24 cellular contexts compared by ENCODE assay signal in genomic region chr6:12815884-12816600, GRCh38.
"Had no signal": no experiment of that assay in that cellular context is flagged by ENCODE, and none has a peak within 500 bp of the region (broad histone marks: within the 10 kb centered on the region; RNA-seq: fewer than 3 reads in every experiment).

No MANE protein-coding gene starts in this region.

- DNase-seq: activated CD4-positive, alpha-beta T cell treated with anti-CD3 and anti-CD28 coated beads, Interleukin-2, amount 50 U/mL, for 4 hours; activated gamma-delta T cell treated with Interleukin-2 at 50 U/mL for 16 hours; adrenal gland; dorsolateral prefrontal cortex; foreskin fibroblast; glutamatergic neuron; hippocampal formation; left lung; mucosa of descending colon; naive B cell; retina; stimulated activated CD4-positive, alpha-beta T cell treated with anti-CD3 and anti-CD28 coated beads, Interleukin-12 subunit alpha, Interleukin-12 subunit beta, amount 100 ng/mL, for 4 hours; stimulated activated CD4-positive, alpha-beta T cell treated with anti-CD3 and anti-CD28 coated beads, Interleukin-1b, Interleukin-23, amount 100 ng/mL, for 48 hours; stimulated activated CD8-positive, alpha-beta memory T cell treated with anti-CD3 and anti-CD28 coated beads, Interleukin-4, amount 100 ng/mL, for 48 hours; stimulated activated naive CD4-positive, alpha-beta T cell treated with Interleukin-2 at 50 U/mL for 16 hours; substantia nigra; T-helper 2 cell; tibial artery had no signal

- H3K36me3 Mint-ChIP-seq: activated naive CD4-positive, alpha-beta T cell treated with anti-CD3 and anti-CD28 coated beads, Interleukin-2, amount 50 U/mL, for 72 hours; naive B cell had no signal

- H3K27ac Mint-ChIP-seq: activated naive CD4-positive, alpha-beta T cell treated with anti-CD3 and anti-CD28 coated beads, Interleukin-2, amount 50 U/mL, for 72 hours; activated T-helper 1 cell treated with anti-CD3 and anti-CD28 coated beads, Interleukin-12 subunit alpha, Interleukin-12 subunit beta, Interleukin-2, Interleukin-4 antibody, amounts not matched to agents 30 ng/mL and 10 ng/mL and 1 ng/mL, durations not matched to agents 14 hours and 24 hours and 36 hours; naive B cell had no signal

- H3K4me3 Mint-ChIP-seq: activated T-helper 1 cell treated with anti-CD3 and anti-CD28 coated beads, Interleukin-12 subunit alpha, Interleukin-12 subunit beta, Interleukin-2, Interleukin-4 antibody, amounts not matched to agents 30 ng/mL and 10 ng/mL and 1 ng/mL, durations not matched to agents 14 hours and 24 hours and 36 hours; naive B cell; neural crest cell had no signal

- FAIRE-seq: islet of Langerhans, urothelium cell line had no signal

- ATAC-seq: activated naive CD4-positive, alpha-beta T cell treated with anti-CD3 and anti-CD28 coated beads, Interleukin-2, amount 50 U/mL, for 72 hours; left lung; mucosa of descending colon had no signal

- H3K9me3 Mint-ChIP-seq: activated naive CD4-positive, alpha-beta T cell treated with anti-CD3 and anti-CD28 coated beads, Interleukin-2, amount 50 U/mL, for 72 hours; activated T-helper 1 cell treated with anti-CD3 and anti-CD28 coated beads, Interleukin-12 subunit alpha, Interleukin-12 subunit beta, Interleukin-2, Interleukin-4 antibody, amounts not matched to agents 30 ng/mL and 10 ng/mL and 1 ng/mL, durations not matched to agents 14 hours and 24 hours and 36 hours; neural crest cell had no signal

- H3K27ac ChIP-seq: adrenal gland, dorsolateral prefrontal cortex, epithelial cell of prostate, left lung, tibial artery had no signal

- H3K27me3 ChIP-seq: adrenal gland had no signal

- H3K4me1 Mint-ChIP-seq: naive B cell, neural crest cell had no signal

- H3K4me3 ChIP-seq: adrenal gland, dorsolateral prefrontal cortex, left lung, mucosa of descending colon, tibial artery had no signal

- H3K4me1 ChIP-seq: adrenal gland, left lung, tibial artery had no signal

- H3K36me3 ChIP-seq: adrenal gland, left lung, tibial artery had no signal

- H3K9me3 ChIP-seq: adrenal gland, left lung, mucosa of descending colon, tibial artery had no signal
